In the genomic region with DNA sequence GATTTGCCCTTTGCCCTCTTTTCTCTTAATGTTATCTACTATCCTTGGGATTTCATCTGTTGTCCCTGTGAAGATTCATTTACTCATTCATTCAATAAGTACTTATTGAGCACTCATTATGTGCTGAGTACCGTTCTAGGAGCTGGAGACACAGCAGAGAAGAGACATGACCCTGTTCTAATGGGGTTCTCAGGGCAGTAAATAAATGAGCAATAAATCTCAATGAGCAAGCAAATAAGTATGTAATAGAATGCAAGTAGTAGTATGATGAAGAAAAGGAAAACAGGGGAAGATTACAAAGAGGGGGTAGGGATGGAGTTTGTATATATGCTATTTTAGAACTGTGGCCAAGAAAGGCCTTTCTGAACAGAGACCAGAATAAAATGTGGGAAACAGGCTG, we compare ENCODE assay signal across 36 cellular contexts. TPM values are rescaled to one million over a fixed set of nuclear protein-coding genes. Genes with fewer than 3 reads are reported as not detected.
"Had no signal": no experiment of that assay in that cellular context is flagged by ENCODE, and none has a peak within 500 bp of the region (broad histone marks: within the 10 kb centered on the region; RNA-seq: fewer than 3 reads in every experiment).

No MANE protein-coding gene starts in this region.

- H3K4me1 Mint-ChIP-seq: activated CD4-positive, alpha-beta T cell treated with anti-CD3 and anti-CD28 coated beads for 36 hours had no signal

- H3K27me3 ChIP-seq: adrenal gland, Peyer's patch, SJSA1 had no signal

- H3K4me2 ChIP-seq: SK-N-SH had no signal

- H3K4me3 Mint-ChIP-seq: activated CD4-positive, alpha-beta memory T cell treated with anti-CD3 and anti-CD28 coated beads for 36 hours; activated CD4-positive, alpha-beta T cell treated with anti-CD3 and anti-CD28 coated beads for 36 hours; activated naive CD4-positive, alpha-beta T cell treated with anti-CD3 and anti-CD28 coated beads for 36 hours; activated T-cell treated with anti-CD3 and anti-CD28 coated beads, Interleukin-2, amount 50 U/mL, for 4 hours; activated T-helper 1 cell treated with anti-CD3 and anti-CD28 coated beads, Interleukin-12 subunit alpha, Interleukin-12 subunit beta, Interleukin-2, Interleukin-4 antibody, amounts not matched to agents 30 ng/mL and 10 ng/mL and 1 ng/mL, durations not matched to agents 14 hours and 24 hours and 36 hours; brain; T-helper 1 cell treated with Interleukin-12 subunit alpha and Interleukin-12 subunit beta and Interleukin-4 antibody, amounts not matched to agents 30 μg/mL and 1 μg/mL, for 36 hours; T-helper 2 cell treated with Interferon-gamma antibody and Interleukin-4, amounts not matched to agents 5 μg/mL and 100 μg/mL, for 36 hours; WTC11 had no signal

- H3K9me3 Mint-ChIP-seq: activated CD4-positive, alpha-beta memory T cell treated with anti-CD3 and anti-CD28 coated beads for 36 hours; activated naive CD4-positive, alpha-beta T cell treated with anti-CD3 and anti-CD28 coated beads for 36 hours; activated naive CD4-positive, alpha-beta T cell treated with anti-CD3 and anti-CD28 coated beads, Interleukin-2, amount 50 U/mL, for 72 hours; activated T-cell treated with anti-CD3 and anti-CD28 coated beads, Interleukin-2, amount 50 U/mL, for 4 hours; activated T-helper 1 cell treated with anti-CD3 and anti-CD28 coated beads, Interleukin-12 subunit alpha, Interleukin-12 subunit beta, Interleukin-2, Interleukin-4 antibody, amounts not matched to agents 30 ng/mL and 10 ng/mL and 1 ng/mL, durations not matched to agents 14 hours and 24 hours and 36 hours; T-helper 1 cell treated with Interleukin-12 subunit alpha and Interleukin-12 subunit beta and Interleukin-4 antibody, amounts not matched to agents 30 μg/mL and 1 μg/mL, for 36 hours; T-helper 2 cell treated with Interferon-gamma antibody and Interleukin-4, amounts not matched to agents 5 μg/mL and 100 μg/mL, for 36 hours; WTC11 had no signal

- H3K4me1 ChIP-seq: Peyer's patch, SJSA1 had no signal

- DNase-seq: activated CD4-positive, alpha-beta memory T cell treated with anti-CD3 and anti-CD28 coated beads for 36 hours; activated CD4-positive, alpha-beta T cell treated with anti-CD3 and anti-CD28 coated beads for 36 hours; activated CD4-positive, alpha-beta T cell treated with anti-CD3 and anti-CD28 coated beads, Interleukin-2, amount 50 U/mL, for 1 hour; activated CD8-positive, alpha-beta memory T cell treated with anti-CD3 and anti-CD28 coated beads, Interleukin-2, amount 50 U/mL, for 4 hours; activated gamma-delta T cell treated with Interleukin-2 at 50 U/mL for 16 hours; activated naive CD4-positive, alpha-beta T cell treated with anti-CD3 and anti-CD28 coated beads for 36 hours; activated T-cell treated with anti-CD3 and anti-CD28 coated beads for 4 hours; activated T-cell treated with anti-CD3 and anti-CD28 coated beads, Interleukin-2, amount 50 U/mL, for 4 hours; adrenal gland; anterior cingulate cortex; caudate nucleus; Kasumi-1; KG1; MM.1S; NCI-H1092; NCI-H1436 treated with DMSO at 0.1 percent for 48 hours; NCI-H187; NCI-H2029 treated with DMSO at 0.1 percent for 48 hours; NCI-H2107; NCI-H226; NCI-H524 treated with DMSO at 0.1 percent for 48 hours; PC-3; Peyer's patch; RPMI8226; SHP77 treated with DMSO at 0.1 percent for 48 hours; SK-N-SH had no signal

- H3K27ac ChIP-seq: Peyer's patch, SJSA1 had no signal

- H3K9ac ChIP-seq: SK-N-SH had no signal

- H3K36me3 ChIP-seq: adrenal gland, Peyer's patch, SJSA1 had no signal

- H3K36me3 Mint-ChIP-seq: activated CD4-positive, alpha-beta memory T cell treated with anti-CD3 and anti-CD28 coated beads for 36 hours; activated naive CD4-positive, alpha-beta T cell treated with anti-CD3 and anti-CD28 coated beads, Interleukin-2, amount 50 U/mL, for 72 hours; brain; WTC11 had no signal

- H3K4me3 ChIP-seq: adrenal gland, Peyer's patch, SJSA1 had no signal

- ATAC-seq: activated CD4-positive, alpha-beta T cell treated with anti-CD3 and anti-CD28 coated beads for 36 hours; activated CD4-positive, CD25-positive, alpha-beta regulatory T cell treated with anti-CD3 and anti-CD28 coated beads, Interleukin-2, amount 50 U/mL, for 24 hours; activated naive CD4-positive, alpha-beta T cell treated with anti-CD3 and anti-CD28 coated beads, Interleukin-2, amount 50 U/mL, for 72 hours; activated T-cell treated with anti-CD3 and anti-CD28 coated beads, Interleukin-2, amount 50 U/mL, for 4 hours; PC-3 had no signal

- H3K27ac Mint-ChIP-seq: activated CD4-positive, alpha-beta memory T cell treated with anti-CD3 and anti-CD28 coated beads for 36 hours; activated CD4-positive, alpha-beta T cell treated with anti-CD3 and anti-CD28 coated beads for 36 hours; activated naive CD4-positive, alpha-beta T cell treated with anti-CD3 and anti-CD28 coated beads for 36 hours; activated naive CD4-positive, alpha-beta T cell treated with anti-CD3 and anti-CD28 coated beads, Interleukin-2, amount 50 U/mL, for 72 hours; activated T-helper 1 cell treated with anti-CD3 and anti-CD28 coated beads, Interleukin-12 subunit alpha, Interleukin-12 subunit beta, Interleukin-2, Interleukin-4 antibody, amounts not matched to agents 30 ng/mL and 10 ng/mL and 1 ng/mL, durations not matched to agents 14 hours and 24 hours and 36 hours; T-helper 1 cell treated with Interleukin-12 subunit alpha and Interleukin-12 subunit beta and Interleukin-4 antibody, amounts not matched to agents 30 μg/mL and 1 μg/mL, for 36 hours; T-helper 2 cell treated with Interferon-gamma antibody and Interleukin-4, amounts not matched to agents 5 μg/mL and 100 μg/mL, for 36 hours; WTC11 had no signal

- H3K9me3 ChIP-seq: adrenal gland, Peyer's patch, SJSA1, SK-N-SH had no signal

RNA-seq across cellular contexts. Expression of a gene that starts 34.2 kb away (rescaled TPM):
- total RNA-seq: PC-3 had no signal

RNA-seq across cellular contexts. Expression of a gene that starts 53.4 kb away (rescaled TPM):
- total RNA-seq: activated CD4-positive, alpha-beta memory T cell treated with anti-CD3 and anti-CD28 coated beads for 36 hours; activated CD4-positive, alpha-beta T cell treated with anti-CD3 and anti-CD28 coated beads for 36 hours; activated T-helper 1 cell treated with anti-CD3 and anti-CD28 coated beads, Interleukin-12 subunit alpha, Interleukin-12 subunit beta, Interleukin-2, Interleukin-4 antibody, amounts not matched to agents 30 ng/mL and 10 ng/mL and 1 ng/mL, durations not matched to agents 14 hours and 24 hours and 36 hours; bronchial epithelial cell; NCI-H460; SJSA1 had no signal
